In the genomic region with DNA sequence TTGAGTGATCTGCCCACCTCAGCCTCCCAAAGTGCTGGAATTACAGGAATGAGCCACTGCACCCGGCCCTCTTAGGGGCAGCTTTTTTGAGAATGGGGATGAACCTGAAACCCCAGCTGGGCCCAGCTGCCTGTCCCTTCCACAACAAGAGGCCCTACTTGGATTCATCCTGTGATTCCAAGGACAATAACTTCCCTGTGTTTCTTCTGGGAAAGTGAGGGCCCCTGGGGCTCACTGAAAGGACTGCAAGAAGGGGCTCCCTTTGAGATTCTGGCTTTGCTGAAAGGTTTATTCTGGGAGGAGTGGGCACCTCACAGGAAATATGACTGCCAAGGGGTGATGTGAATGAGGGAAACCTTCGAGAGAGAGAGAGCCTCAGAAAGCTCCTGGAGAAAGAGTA, we compare ENCODE assay signal across 13 cellular contexts.
"Had no signal": no experiment of that assay in that cellular context is flagged by ENCODE, and none has a peak within 500 bp of the region (broad histone marks: within the 10 kb centered on the region; RNA-seq: fewer than 3 reads in every experiment).

No MANE protein-coding gene starts in this region.

- ATAC-seq: gastrocnemius medialis; stimulated activated effector memory CD8-positive, alpha-beta T cell treated with anti-CD3 and anti-CD28 coated beads, Interleukin-12 subunit alpha, Interleukin-12 subunit beta, amount 100 ng/mL, for 72 hours had no signal

- H3K9me3 ChIP-seq: transverse colon had no signal

- H3K36me3 ChIP-seq: ascending aorta, gastrocnemius medialis, neural progenitor cell, transverse colon had no signal

- H3K4me3 ChIP-seq: ascending aorta, gastrocnemius medialis, neural progenitor cell, transverse colon had no signal

- H3K27me3 ChIP-seq: ascending aorta, gastrocnemius medialis, neural progenitor cell, transverse colon had no signal

- H3K27ac ChIP-seq: ascending aorta, gastrocnemius medialis, neural progenitor cell, parathyroid adenoma, transverse colon had no signal

- DNase-seq: activated CD4-positive, alpha-beta T cell treated with anti-CD3 and anti-CD28 coated beads for 4 hours; activated gamma-delta T cell; effector CD4-positive, alpha-beta T cell; gastrocnemius medialis; midbrain; retina; small intestine; SW 1271; transverse colon had no signal

- H3K4me1 ChIP-seq: ascending aorta, gastrocnemius medialis, parathyroid adenoma, transverse colon had no signal
